ENCODE assay signal across 1 cellular context in genomic region chr20:6786548-6786947, GRCh38.
TF ChIP-seq lines count a peak whose summit lies in the region.

No MANE protein-coding gene starts in this region.

TF ChIP-seq in GM23338, 12 proteins besides CTCF, POLR2A, EP300 and RAD21 (continued from another document):
- TF ChIP-seq EZH2 (IDR thresholded peaks at IDR 0.05; ENCODE audit: low read depth, unreplicated experiment) (no peak), EZH2phosphoT487 (IDR thresholded peaks at IDR 0.05; ENCODE audit: unreplicated experiment) (no peak)
TF ChIP-seq in GM23338: peak in this region for 0.
